Comparison of ENCODE assay signal across 21 cellular contexts in the genomic region with DNA sequence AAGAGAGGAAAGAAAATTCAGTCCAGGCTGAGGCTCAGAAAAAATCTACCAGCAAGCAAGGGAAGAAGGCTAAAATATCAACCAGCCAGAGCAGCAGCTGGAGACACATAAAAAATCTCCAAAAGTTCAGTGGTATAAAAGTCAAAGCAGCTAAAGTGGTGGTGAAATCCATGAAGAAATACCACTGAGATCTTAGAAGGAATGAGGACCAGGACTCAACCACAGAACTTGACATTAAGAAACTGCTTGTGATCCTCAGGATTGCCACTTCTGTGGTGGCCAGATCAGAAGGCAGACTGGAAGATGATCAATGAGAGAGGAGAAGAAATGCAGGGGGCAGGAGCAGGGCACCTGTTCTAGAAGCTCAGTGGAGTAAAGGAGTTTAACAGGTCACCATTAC. TPM values are rescaled to one million over a fixed set of nuclear protein-coding genes. Genes with fewer than 3 reads are reported as not detected.
"Had no signal": no experiment of that assay in that cellular context is flagged by ENCODE, and none has a peak within 500 bp of the region (broad histone marks: within the 10 kb centered on the region; RNA-seq: fewer than 3 reads in every experiment).

No MANE protein-coding gene starts in this region.

- H3K79me2 ChIP-seq: hepatocyte had no signal

- H3K27ac ChIP-seq: hepatocyte, left lung, neural progenitor cell, spleen, tibial nerve had no signal

- H3K9ac ChIP-seq: neural progenitor cell had no signal

- H2AFZ ChIP-seq: hepatocyte, neural progenitor cell had no signal

- DNase-seq: activated CD4-positive, alpha-beta memory T cell treated with anti-CD3 and anti-CD28 coated beads for 36 hours; activated CD4-positive, alpha-beta T cell treated with anti-CD3 and anti-CD28 coated beads for 4 hours; activated CD4-positive, CD25-positive, alpha-beta regulatory T cell; activated effector memory CD4-positive, alpha-beta T cell treated with anti-CD3 and anti-CD28 coated beads, Interleukin-2, amount 50 U/mL, for 16 hours; activated naive CD4-positive, alpha-beta T cell treated with anti-CD3 and anti-CD28 coated beads, Interleukin-2, amount 10 ng/mL, durations not matched to agents 7 days and 5 days; activated T-cell treated with anti-CD3 and anti-CD28 coated beads, Interleukin-2, amount 50 U/mL, for 72 hours; effector CD4-positive, alpha-beta T cell; erythroblast; glutamatergic neuron; immature natural killer cell; left lung; naive thymus-derived CD4-positive, alpha-beta T cell; spleen; stimulated activated CD4-positive, alpha-beta T cell treated with anti-CD3 and anti-CD28 coated beads, Interleukin-4, amount 100 ng/mL, for 4 hours; stimulated activated naive CD8-positive, alpha-beta T cell treated with anti-CD3 and anti-CD28 coated beads, Interleukin-15, Interleukin-2, amounts not matched to agents 100 U/mL and 50 U/mL, for 24 hours; substantia nigra; T-helper 17 cell had no signal

- H3K4me2 ChIP-seq: hepatocyte, neural progenitor cell had no signal

- H3K4me1 ChIP-seq: left lung, neural progenitor cell, spleen, tibial nerve had no signal

- H3K4me3 ChIP-seq: hepatocyte, left lung, lung, neural progenitor cell, spleen, tibial nerve had no signal

- H3K27me3 ChIP-seq: hepatocyte, left lung, neural progenitor cell, spleen, tibial nerve had no signal

- ATAC-seq: activated T-cell treated with anti-CD3 and anti-CD28 coated beads, Interleukin-2, amount 50 U/mL, for 72 hours; left lung; naive thymus-derived CD4-positive, alpha-beta T cell; stimulated activated naive CD8-positive, alpha-beta T cell treated with anti-CD3 and anti-CD28 coated beads, Interleukin-15, Interleukin-2, amounts not matched to agents 100 U/mL and 50 U/mL, for 24 hours; T-helper 17 cell had no signal

- H3K36me3 ChIP-seq: left lung, neural progenitor cell, spleen, tibial nerve had no signal

RNA-seq across cellular contexts. Expression of gene CNTN3, which starts 22.5 kb away (rescaled TPM):
- total RNA-seq: activated CD4-positive, alpha-beta memory T cell treated with anti-CD3 and anti-CD28 coated beads for 36 hours; activated T-cell treated with anti-CD3 and anti-CD28 coated beads, Interleukin-2, amount 50 U/mL, for 72 hours; naive thymus-derived CD4-positive, alpha-beta T cell; T-helper 17 cell had no signal
- polyA plus RNA-seq: immature natural killer cell; naive thymus-derived CD4-positive, alpha-beta T cell had no signal
